1 cellular context compared by ENCODE assay signal in genomic region chr7:149027055-149027454, GRCh38.
TF ChIP-seq lines count a peak whose summit lies in the region.

No MANE protein-coding gene starts in this region.

TF ChIP-seq in HepG2, 621 proteins besides CTCF, POLR2A, EP300 and RAD21 (continued from another document):
- TF ChIP-seq U2AF1 (optimal IDR thresholded peaks at IDR 0.05; ENCODE audit: low read depth, low read length) (no peak), SMC3 (IDR thresholded peaks at IDR 0.05; ENCODE audit: low read length) (no peak), ZBTB26 (CRISPR knock-in tag; IDR thresholded peaks at IDR 0.05; ENCODE audit: borderline replicate concordance) (no peak), NR2F2 (IDR thresholded peaks at IDR 0.05; ENCODE audit: borderline replicate concordance, low read depth) (0 out of 2 replicates have a peak, but pooled peaks have one; percentile 9), ISL2 (CRISPR knock-in tag; IDR thresholded peaks at IDR 0.05) (0 out of 2 replicates have a peak, but pooled peaks have one; percentile 12), ZNF780A (CRISPR knock-in tag; IDR thresholded peaks at IDR 0.05) (no peak), KIAA2018 (CRISPR knock-in tag; IDR thresholded peaks at IDR 0.05; ENCODE audit: borderline replicate concordance) (no peak), MAX (IDR thresholded peaks at IDR 0.05) (0 out of 2 replicates have a peak, but pooled peaks have one; percentile 3)
